9 cellular contexts compared by ENCODE assay signal in genomic region chr1:147717051-147717705, GRCh38.
DNase-seq lines count a peak whose midpoint lies in the region; ATAC-seq and TF ChIP-seq lines count a peak whose summit lies in the region.
"Had no signal": no experiment of that assay in that cellular context is flagged by ENCODE, and none has a peak within 500 bp of the region (broad histone marks: within the 10 kb centered on the region; RNA-seq: fewer than 3 reads in every experiment).

No MANE protein-coding gene starts in this region.

- H3K4me1 Mint-ChIP-seq in nephron progenitor cell: peaks cover 3% of the 10 kb centered on the region

- no peaks in the 10 kb centered on the region for H3K36me3 Mint-ChIP-seq in nephron progenitor cell (ENCODE audit: low read depth)

- TF ChIP-seq CTCF in nephron progenitor cell (IDR thresholded peaks at IDR 0.05): no peak

- in situ Hi-C loops in T47D (cut with HindIII; ENCODE audit: low pct_unique_long_range_greater_than_20kb, low sequenced_read_pairs): no loop called here

- peaks cover 10% of the 10 kb centered on the region for H3K9me3 Mint-ChIP-seq in nephron progenitor cell

- peak; percentile 98 for DNase-seq in DMS53 treated with DMSO at 0.1 percent for 48 hours (lab: John Stamatoyannopoulos, UW; ENCODE audit: unreplicated experiment)
- DNase-seq in NCI-H2081 treated with DMSO at 0.1 percent for 48 hours (lab: John Stamatoyannopoulos, UW): peak; percentile 13
- DNase-seq in T47D (ENCODE audit: low read depth in 1 of 2, low spot score in 1 of 2): peak; percentile 44 to 98
- DNase-seq in nephron progenitor cell: no peak
- DNase-seq in stimulated activated naive CD4-positive, alpha-beta T cell treated with Interleukin-2 at 50 U/mL for 16 hours (lab: John Stamatoyannopoulos, UW): no peak
- DNase-seq in dedifferentiated amniotic fluid mesenchymal stem cell (ENCODE audit: extremely low spot score): no peak
- no peak for DNase-seq in superior temporal gyrus (ENCODE audit: extremely low spot score)
- DNase-seq: activated CD4-positive, alpha-beta T cell treated with anti-CD3 and anti-CD28 coated beads, Interleukin-2, amount 10 ng/mL, durations not matched to agents 7 days and 5 days had no signal

- peaks cover 12% of the 10 kb centered on the region for H3K27me3 Mint-ChIP-seq in nephron progenitor cell (ENCODE audit: low read depth, poor library complexity)

- ATAC-seq in GM21381 (IDR thresholded peaks at IDR 0.05; ENCODE audit: unreplicated experiment): no peak

- H3K4me3 Mint-ChIP-seq in nephron progenitor cell: no peak overlapping the region
- H3K4me3 Mint-ChIP-seq: activated CD4-positive, alpha-beta T cell treated with anti-CD3 and anti-CD28 coated beads, Interleukin-2, amount 10 ng/mL, durations not matched to agents 7 days and 5 days had no signal

- peak overlapping the region; percentile 29 for H3K27ac Mint-ChIP-seq in nephron progenitor cell
- H3K27ac Mint-ChIP-seq: activated CD4-positive, alpha-beta T cell treated with anti-CD3 and anti-CD28 coated beads, Interleukin-2, amount 10 ng/mL, durations not matched to agents 7 days and 5 days had no signal

Comparison
In these comparisons a context has a peak if more than half of its experiments do, and no peak if none do; other contexts are left out.
1. DNase-seq: peak in DMS53 treated with DMSO at 0.1 percent for 48 hours (single experiment), NCI-H2081 treated with DMSO at 0.1 percent for 48 hours (single experiment) and T47D (2 of 2); none in nephron progenitor cell (single experiment), stimulated activated naive CD4-positive, alpha-beta T cell treated with Interleukin-2 at 50 U/mL for 16 hours (single experiment), dedifferentiated amniotic fluid mesenchymal stem cell (single experiment) and superior temporal gyrus (single experiment).